ENCODE assay signal across 23 cellular contexts in the genomic region with DNA sequence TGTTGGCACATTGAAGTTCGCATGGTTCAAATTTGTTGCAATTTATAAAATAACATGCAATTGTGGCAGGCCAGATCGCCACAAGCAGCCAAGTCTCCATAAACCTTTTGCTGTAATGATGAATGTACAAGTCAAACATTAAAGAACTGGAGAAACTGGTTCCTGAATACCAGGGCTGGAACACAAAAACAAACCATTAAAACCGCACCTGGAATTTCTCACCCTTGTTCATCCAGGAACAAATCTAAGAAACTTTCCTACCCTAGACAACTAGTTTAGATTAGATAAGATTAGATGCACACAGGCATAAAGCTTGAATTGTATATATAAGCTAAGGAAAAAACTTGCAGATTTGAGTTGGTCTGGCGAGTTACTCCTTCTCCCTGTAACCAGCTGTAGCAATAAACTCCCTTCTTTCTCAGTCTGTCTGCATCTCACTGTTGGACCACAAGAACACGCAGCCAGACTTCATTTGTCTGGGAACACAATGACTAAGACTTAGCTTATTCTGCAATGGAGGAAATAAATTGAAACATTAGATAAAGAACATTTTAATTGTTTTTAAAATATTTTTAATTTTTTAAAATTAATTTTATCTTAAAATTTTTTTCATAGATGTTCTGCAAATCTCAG.
DNase-seq lines count a peak whose midpoint lies in the region; ATAC-seq, FAIRE-seq and TF ChIP-seq lines count a peak whose summit lies in the region.
"Had no signal": no experiment of that assay in that cellular context is flagged by ENCODE, and none has a peak within 500 bp of the region (broad histone marks: within the 10 kb centered on the region; RNA-seq: fewer than 3 reads in every experiment).

No MANE protein-coding gene starts in this region.

- H3K4me3 ChIP-seq in LNCaP clone FGC (ENCODE audit: low read depth, low read length), result 0 out of 2 replicates have a peak overlapping the region, but pooled peaks have one; percentile 0
- H3K4me3 ChIP-seq: suprapubic skin had no signal

- no peak overlapping the region for H3K4me3 Mint-ChIP-seq in stimulated activated naive B cell treated with anti-CD40 and anti-IgM and Interleukin-4, amounts not matched to agents 10 μg/mL and 1 μg/mL and 100 μg/mL, for 72 hours
- H3K4me3 Mint-ChIP-seq: activated B cell treated with CpG ODN at 0.5 μM for 24 hours; activated CD8-positive, alpha-beta T cell treated with anti-CD3 and anti-CD28 coated beads for 36 hours; activated naive CD4-positive, alpha-beta T cell treated with anti-CD3 and anti-CD28 coated beads, Interleukin-2, amount 50 U/mL, for 24 hours; activated T-cell treated with anti-CD3 and anti-CD28 coated beads, Interleukin-2, amount 50 U/mL, for 24 hours; CD14-positive monocyte; endodermal cell; T-helper 1 cell treated with Interleukin-12 subunit alpha and Interleukin-12 subunit beta and Interleukin-4 antibody, amounts not matched to agents 30 μg/mL and 1 μg/mL, for 36 hours had no signal

- DNase-seq in LNCaP clone FGC (ENCODE audit: low read depth), result peak; percentile 88
- peak; percentile 25 for DNase-seq in mucosa of gallbladder (ENCODE audit: low spot score)
- DNase-seq in stimulated activated naive B cell treated with anti-CD40 and anti-IgM and Interleukin-4, amounts not matched to agents 10 μg/mL and 1 μg/mL and 100 μg/mL, for 72 hours, result no peak
- DNase-seq in AML-193 (lab: John Stamatoyannopoulos, UW), result no peak
- DNase-seq in GOT3 (lab: John Stamatoyannopoulos, UW), result no peak
- DNase-seq: ACHN; activated B cell treated with CpG ODN at 0.5 μM for 24 hours; activated CD8-positive, alpha-beta T cell treated with anti-CD3 and anti-CD28 coated beads for 36 hours; activated T-cell treated with anti-CD3 and anti-CD28 coated beads, Interleukin-2, amount 50 U/mL, for 24 hours; DMS79; endodermal cell; mesenchymal stem cell; NCI-H187; NCI-H446 treated with DMSO at 0.1 percent for 48 hours; SHP77 had no signal

- H3K36me3 Mint-ChIP-seq in stimulated activated naive B cell treated with anti-CD40 and anti-IgM and Interleukin-4, amounts not matched to agents 10 μg/mL and 1 μg/mL and 100 μg/mL, for 72 hours, result no peaks in the 10 kb centered on the region
- H3K36me3 Mint-ChIP-seq: activated naive CD4-positive, alpha-beta T cell treated with anti-CD3 and anti-CD28 coated beads, Interleukin-2, amount 50 U/mL, for 24 hours; CD14-positive monocyte had no signal

- ATAC-seq in HG02970 (IDR thresholded peaks at IDR 0.05; ENCODE audit: low FRiP score, unreplicated experiment), result no peak
- ATAC-seq in stimulated activated naive B cell treated with anti-CD40 and anti-IgM and Interleukin-4, amounts not matched to agents 10 μg/mL and 1 μg/mL and 100 μg/mL, for 72 hours (replicated peaks), result no peak
- ATAC-seq: activated CD8-positive, alpha-beta T cell treated with anti-CD3 and anti-CD28 coated beads for 36 hours had no signal

- no peak for TF ChIP-seq CTCF in C4-2B (conservative IDR thresholded peaks at IDR 0.05)
- no peak for TF ChIP-seq CTCF in LNCaP clone FGC (IDR thresholded peaks at IDR 0.05; ENCODE audit: control insufficient read depth, extremely low read depth, insufficient read depth)

- H3K4me1 Mint-ChIP-seq in stimulated activated naive B cell treated with anti-CD40 and anti-IgM and Interleukin-4, amounts not matched to agents 10 μg/mL and 1 μg/mL and 100 μg/mL, for 72 hours, result no peaks in the 10 kb centered on the region
- H3K4me1 Mint-ChIP-seq: activated B cell treated with CpG ODN at 0.5 μM for 24 hours; activated naive CD4-positive, alpha-beta T cell treated with anti-CD3 and anti-CD28 coated beads, Interleukin-2, amount 50 U/mL, for 24 hours; CD14-positive monocyte; endodermal cell had no signal

- no peak overlapping the region for H3K27ac Mint-ChIP-seq in stimulated activated naive B cell treated with anti-CD40 and anti-IgM and Interleukin-4, amounts not matched to agents 10 μg/mL and 1 μg/mL and 100 μg/mL, for 72 hours
- H3K27ac Mint-ChIP-seq: activated B cell treated with CpG ODN at 0.5 μM for 24 hours; activated CD8-positive, alpha-beta T cell treated with anti-CD3 and anti-CD28 coated beads for 36 hours; activated naive CD4-positive, alpha-beta T cell treated with anti-CD3 and anti-CD28 coated beads, Interleukin-2, amount 50 U/mL, for 24 hours; activated T-cell treated with anti-CD3 and anti-CD28 coated beads, Interleukin-2, amount 50 U/mL, for 24 hours; CD14-positive monocyte; endodermal cell; T-helper 1 cell treated with Interleukin-12 subunit alpha and Interleukin-12 subunit beta and Interleukin-4 antibody, amounts not matched to agents 30 μg/mL and 1 μg/mL, for 36 hours had no signal

- no peaks in the 10 kb centered on the region for H3K27me3 Mint-ChIP-seq in stimulated activated naive B cell treated with anti-CD40 and anti-IgM and Interleukin-4, amounts not matched to agents 10 μg/mL and 1 μg/mL and 100 μg/mL, for 72 hours
- H3K27me3 Mint-ChIP-seq: activated B cell treated with CpG ODN at 0.5 μM for 24 hours; activated CD8-positive, alpha-beta T cell treated with anti-CD3 and anti-CD28 coated beads for 36 hours; activated naive CD4-positive, alpha-beta T cell treated with anti-CD3 and anti-CD28 coated beads, Interleukin-2, amount 50 U/mL, for 24 hours; activated T-cell treated with anti-CD3 and anti-CD28 coated beads, Interleukin-2, amount 50 U/mL, for 24 hours had no signal

- FAIRE-seq in endometrium (lab: Jason Lieb, UNC), result peak; percentile 41
- FAIRE-seq: islet of Langerhans had no signal

- peaks cover 4% of the 10 kb centered on the region in 2 donors for H3K9me3 Mint-ChIP-seq in stimulated activated naive B cell treated with anti-CD40 and anti-IgM and Interleukin-4, amounts not matched to agents 10 μg/mL and 1 μg/mL and 100 μg/mL, for 72 hours

- peak overlapping the region; percentile 41; the same call in 1 of the 2 replicates for H3K27ac ChIP-seq in C4-2B
- H3K27ac ChIP-seq: suprapubic skin had no signal

Comparison
In these comparisons a context has a peak if more than half of its experiments do, and no peak if none do; other contexts are left out.
1. DNase-seq: peak in LNCaP clone FGC (single experiment) and mucosa of gallbladder (single experiment); none in stimulated activated naive B cell treated with anti-CD40 and anti-IgM and Interleukin-4, amounts not matched to agents 10 μg/mL and 1 μg/mL and 100 μg/mL, for 72 hours (single experiment), AML-193 (0 of 2) and GOT3 (single experiment).